In the genomic region with DNA sequence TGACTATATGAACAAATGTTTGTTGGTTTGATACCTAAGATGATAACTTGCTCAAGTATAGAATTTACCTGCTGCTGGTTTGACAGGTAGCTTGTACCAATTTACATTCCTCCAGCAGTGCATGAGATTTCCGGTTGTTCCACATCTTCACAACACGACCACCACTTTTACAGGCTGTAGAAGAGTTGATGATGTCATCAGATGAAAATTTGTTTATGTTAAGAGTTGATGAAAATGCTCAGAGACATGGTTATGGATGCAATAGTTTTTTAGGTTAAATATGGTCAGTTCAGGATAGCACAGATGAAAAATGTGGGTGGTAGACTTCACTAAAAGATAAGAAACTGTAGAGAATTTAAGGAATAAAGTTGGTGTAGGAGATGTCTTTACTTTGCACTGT, we compare ENCODE assay signal across 2 cellular contexts.
TF ChIP-seq lines count a peak whose summit lies in the region.

No MANE protein-coding gene starts in this region.

TF ChIP-seq in HepG2, 621 proteins besides CTCF, POLR2A, EP300 and RAD21 (continued from another document):
- no peak for TF ChIP-seq NFIC (IDR thresholded peaks at IDR 0.05; ENCODE audit: low read length)

TF ChIP-seq in IMR-90, 13 proteins besides CTCF, POLR2A, EP300 and RAD21:
- TF ChIP-seq, protein P1, sequence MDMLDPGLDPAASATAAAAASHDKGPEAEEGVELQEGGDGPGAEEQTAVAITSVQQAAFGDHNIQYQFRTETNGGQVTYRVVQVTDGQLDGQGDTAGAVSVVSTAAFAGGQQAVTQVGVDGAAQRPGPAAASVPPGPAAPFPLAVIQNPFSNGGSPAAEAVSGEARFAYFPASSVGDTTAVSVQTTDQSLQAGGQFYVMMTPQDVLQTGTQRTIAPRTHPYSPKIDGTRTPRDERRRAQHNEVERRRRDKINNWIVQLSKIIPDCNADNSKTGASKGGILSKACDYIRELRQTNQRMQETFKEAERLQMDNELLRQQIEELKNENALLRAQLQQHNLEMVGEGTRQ (IDR thresholded peaks at IDR 0.05; ENCODE audit: low read depth, low read length): no peak
- TF ChIP-seq SMC3 (IDR thresholded peaks at IDR 0.05; ENCODE audit: low read depth, low read length) (no peak), FOS (IDR thresholded peaks at IDR 0.05; ENCODE audit: low read depth, low read length) (no peak), RFX5 (IDR thresholded peaks at IDR 0.05; ENCODE audit: low read depth, low read length) (no peak), RCOR1 (IDR thresholded peaks at IDR 0.05; ENCODE audit: insufficient replicate concordance, low read length) (no peak), MXI1 (IDR thresholded peaks at IDR 0.05; ENCODE audit: borderline replicate concordance, low read depth, low read length) (no peak), CHD1 (IDR thresholded peaks at IDR 0.05; ENCODE audit: low read depth, low read length) (no peak), BHLHE40 (IDR thresholded peaks at IDR 0.05; ENCODE audit: low read depth, low read length) (no peak), MAFK (IDR thresholded peaks at IDR 0.05; ENCODE audit: low read depth, low read length) (no peak), MAZ (IDR thresholded peaks at IDR 0.05; ENCODE audit: borderline replicate concordance, low read depth, low read length) (no peak), CEBPB (IDR thresholded peaks at IDR 0.05; ENCODE audit: low read depth, low read length) (no peak), NFE2L2 (IDR thresholded peaks at IDR 0.05; ENCODE audit: low read depth, low read length) (no peak)
- TF ChIP-seq, protein P2, sequence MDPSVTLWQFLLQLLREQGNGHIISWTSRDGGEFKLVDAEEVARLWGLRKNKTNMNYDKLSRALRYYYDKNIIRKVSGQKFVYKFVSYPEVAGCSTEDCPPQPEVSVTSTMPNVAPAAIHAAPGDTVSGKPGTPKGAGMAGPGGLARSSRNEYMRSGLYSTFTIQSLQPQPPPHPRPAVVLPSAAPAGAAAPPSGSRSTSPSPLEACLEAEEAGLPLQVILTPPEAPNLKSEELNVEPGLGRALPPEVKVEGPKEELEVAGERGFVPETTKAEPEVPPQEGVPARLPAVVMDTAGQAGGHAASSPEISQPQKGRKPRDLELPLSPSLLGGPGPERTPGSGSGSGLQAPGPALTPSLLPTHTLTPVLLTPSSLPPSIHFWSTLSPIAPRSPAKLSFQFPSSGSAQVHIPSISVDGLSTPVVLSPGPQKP (IDR thresholded peaks at IDR 0.05; ENCODE audit: borderline replicate concordance, low read depth, low read length): no peak
TF ChIP-seq in IMR-90: peak in this region for 0.
